In genomic region chr12:29844667-29845066, GRCh38 we compare ENCODE assay signal across 1 cellular context.
TF ChIP-seq lines count a peak whose summit lies in the region.

No MANE protein-coding gene starts in this region.

TF ChIP-seq in IMR-90, 13 proteins besides CTCF, POLR2A, EP300 and RAD21 (continued from another document):
- no peak for TF ChIP-seq MAZ (IDR thresholded peaks at IDR 0.05; ENCODE audit: borderline replicate concordance, low read depth, low read length)
- TF ChIP-seq MAFK (IDR thresholded peaks at IDR 0.05; ENCODE audit: low read depth, low read length), result no peak
- TF ChIP-seq CHD1 (IDR thresholded peaks at IDR 0.05; ENCODE audit: low read depth, low read length), result no peak
- no peak for TF ChIP-seq SMC3 (IDR thresholded peaks at IDR 0.05; ENCODE audit: low read depth, low read length)
- no peak for TF ChIP-seq CEBPB (IDR thresholded peaks at IDR 0.05; ENCODE audit: low read depth, low read length)
